In the genomic region with DNA sequence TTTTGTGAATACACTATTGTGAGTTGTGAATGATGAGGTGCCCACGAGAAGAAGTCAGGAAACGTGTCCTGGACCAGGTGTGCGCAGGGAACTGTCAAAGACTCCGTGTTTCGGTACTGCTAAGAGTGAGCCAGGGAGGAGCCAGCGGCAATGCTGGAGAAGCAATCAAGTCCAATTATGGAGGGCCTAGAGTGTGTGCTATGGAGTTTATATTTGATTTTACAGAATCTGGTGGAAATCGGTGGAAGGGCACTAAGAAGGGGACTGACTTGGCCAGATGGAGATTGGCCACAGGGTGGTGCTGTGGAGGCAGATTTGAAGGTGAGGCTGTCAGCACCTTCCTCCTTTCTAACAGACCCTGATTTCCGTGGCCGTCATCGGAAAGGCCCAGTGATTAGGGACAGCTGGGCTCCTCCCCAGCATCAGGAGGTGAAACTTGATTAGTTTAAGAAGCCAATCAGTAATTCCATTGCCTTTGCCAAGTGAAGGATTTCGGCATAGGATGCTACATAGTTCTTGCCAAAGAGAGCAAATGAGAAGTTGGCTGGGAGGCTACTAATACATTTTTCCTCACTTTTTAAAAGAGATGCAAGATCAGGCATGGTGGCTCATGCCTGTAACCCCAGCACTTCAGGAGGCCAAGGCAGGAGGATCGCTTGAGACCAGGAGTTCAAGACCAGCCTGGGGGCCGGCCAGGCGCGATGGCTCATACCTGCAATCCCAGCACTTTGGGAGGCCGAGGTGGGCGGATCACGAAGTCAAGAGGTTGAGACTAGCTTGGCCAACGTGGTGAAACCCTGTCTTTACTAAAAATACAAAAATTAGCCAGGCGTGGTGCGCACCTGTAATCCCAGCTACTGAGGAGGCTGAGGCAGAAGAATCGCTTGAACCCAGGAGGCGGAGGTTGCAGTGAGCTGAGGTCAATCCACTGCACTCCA, we compare ENCODE assay signal across 7 cellular contexts. TPM values are rescaled to one million over a fixed set of nuclear protein-coding genes. Genes with fewer than 3 reads are reported as not detected.
DNase-seq lines count a peak whose midpoint lies in the region; ATAC-seq and TF ChIP-seq lines count a peak whose summit lies in the region.

No MANE protein-coding gene starts in this region.

- H3K36me3 ChIP-seq in lung (ENCODE audit: control insufficient read depth in 2 of 2, insufficient read depth in 2 of 2, low read length in 2 of 2), result no peaks in the 10 kb centered on the region

- no peaks in the 10 kb centered on the region for H3K27me3 ChIP-seq in lung (ENCODE audit: control insufficient read depth, insufficient read depth)

- no peaks in the 10 kb centered on the region for H3K4me1 ChIP-seq in lung (ENCODE audit: control insufficient read depth in 2 of 2, insufficient read depth in 2 of 2, low read length in 2 of 2)

- DNase-seq in GM13976 (ENCODE audit: low spot score) (peak; percentile 88), NCI-H774 (lab: John Stamatoyannopoulos, UW) (peak; percentile 83), dermis microvascular lymphatic vessel endothelial cell (ENCODE audit: low read depth in 2 of 2) (peak; percentile 77 to 85), lung (ENCODE audit: low spot score) (peak; percentile 84)
- peak; percentile 74 to 76 for DNase-seq in activated CD4-positive, alpha-beta T cell treated with anti-CD3 and anti-CD28 coated beads, Interleukin-2, amount 50 U/mL, for 24 hours (ENCODE audit: low read depth in 1 of 2, low spot score in 1 of 2)
- DNase-seq in stimulated activated CD8-positive, alpha-beta memory T cell treated with anti-CD3 and anti-CD28 coated beads, Interleukin-12 subunit alpha, Interleukin-12 subunit beta, amount 100 ng/mL, for 4 hours (ENCODE audit: low read depth), result peak; percentile 69

- no peak overlapping the region for H3K4me3 ChIP-seq in lung

- TF ChIP-seq CTCF in GM13976 (IDR thresholded peaks at IDR 0.05; ENCODE audit: borderline replicate concordance, control extremely low read depth, extremely low read depth, insufficient read depth, missing control alignments) (peak; percentile 90), lung (IDR thresholded peaks at IDR 0.05; ENCODE audit: control extremely low read depth, extremely low read depth) (peak; percentile 68)

- in situ Hi-C loops in GM13976 (cut with MboI; ENCODE audit: low sequenced_read_pairs, unreplicated experiment), result no loop called here

- no peak overlapping the region for H3K27ac ChIP-seq in lung (ENCODE audit: low read depth in 1 of 2, low read length in 1 of 2)

- H3K9me3 ChIP-seq in lung (ENCODE audit: control insufficient read depth in 2 of 2, insufficient read depth in 1 of 2, low read length in 1 of 2), result no peaks in the 10 kb centered on the region

- 67 to 71% methylated on average over 23 of the region's 23 CpGs for WGBS in lung, 2 donors

- peak; percentile 79 for ATAC-seq in HG03460 (IDR thresholded peaks at IDR 0.05; ENCODE audit: unreplicated experiment)
- ATAC-seq in lung (ENCODE audit: insufficient read depth, low FRiP score), result peak; percentile 66

RNA-seq across cellular contexts. Expression of a gene that starts 7.0 kb away (rescaled TPM):
- total RNA-seq in dermis microvascular lymphatic vessel endothelial cell, result under 0.01 TPM in 2 replicates
- 1 to 10 TPM in 1 of 2 donors, under 1 TPM in 1; 0.94 to 1.7 TPM for total RNA-seq in lung
- under 1 TPM; 0.37 TPM for polyA plus RNA-seq in lung

RNA-seq across cellular contexts. Expression of a gene that starts 27.7 kb away (rescaled TPM):
- total RNA-seq in dermis microvascular lymphatic vessel endothelial cell, result 3.3 and 6.2 TPM in 2 replicates
- total RNA-seq in lung, result 10 to 100 TPM in 1 of 2 donors, 1 to 10 TPM in 1; 7.0 to 20.0 TPM
- 10 to 100 TPM in 1 of 2 donors, 1 to 10 TPM in 1; 5.6 to 13.8 TPM for polyA plus RNA-seq in lung

RNA-seq across cellular contexts. Expression of a gene that starts 28.9 kb away (rescaled TPM):
- total RNA-seq in dermis microvascular lymphatic vessel endothelial cell, result 0.13 and 0.25 TPM in 2 replicates
- total RNA-seq in lung, result 10 to 100 TPM in 1 of 2 donors, 1 to 10 TPM in 1; 1.7 to 13.0 TPM
- 1 to 10 TPM; 2.3 to 6.1 TPM for polyA plus RNA-seq in lung

RNA-seq across cellular contexts. Expression of a gene that starts 35.8 kb away (rescaled TPM):
- 11.7 and 14.9 TPM in 2 replicates for total RNA-seq in dermis microvascular lymphatic vessel endothelial cell
- total RNA-seq in lung, result 10 to 100 TPM; 16.9 to 45.3 TPM
- 10 to 100 TPM; 28.7 to 78.5 TPM for polyA plus RNA-seq in lung

RNA-seq across cellular contexts. Expression of a gene that starts 48.0 kb away (rescaled TPM):
- total RNA-seq in dermis microvascular lymphatic vessel endothelial cell (under 0.01 TPM in 1 of 2 replicates, not detected in the other), lung (1 to 10 TPM in 1 of 2 donors, under 1 TPM in 1; 0.23 to 1.4 TPM)
- under 1 TPM; 0.33 to 0.79 TPM for polyA plus RNA-seq in lung
